In the genomic region with DNA sequence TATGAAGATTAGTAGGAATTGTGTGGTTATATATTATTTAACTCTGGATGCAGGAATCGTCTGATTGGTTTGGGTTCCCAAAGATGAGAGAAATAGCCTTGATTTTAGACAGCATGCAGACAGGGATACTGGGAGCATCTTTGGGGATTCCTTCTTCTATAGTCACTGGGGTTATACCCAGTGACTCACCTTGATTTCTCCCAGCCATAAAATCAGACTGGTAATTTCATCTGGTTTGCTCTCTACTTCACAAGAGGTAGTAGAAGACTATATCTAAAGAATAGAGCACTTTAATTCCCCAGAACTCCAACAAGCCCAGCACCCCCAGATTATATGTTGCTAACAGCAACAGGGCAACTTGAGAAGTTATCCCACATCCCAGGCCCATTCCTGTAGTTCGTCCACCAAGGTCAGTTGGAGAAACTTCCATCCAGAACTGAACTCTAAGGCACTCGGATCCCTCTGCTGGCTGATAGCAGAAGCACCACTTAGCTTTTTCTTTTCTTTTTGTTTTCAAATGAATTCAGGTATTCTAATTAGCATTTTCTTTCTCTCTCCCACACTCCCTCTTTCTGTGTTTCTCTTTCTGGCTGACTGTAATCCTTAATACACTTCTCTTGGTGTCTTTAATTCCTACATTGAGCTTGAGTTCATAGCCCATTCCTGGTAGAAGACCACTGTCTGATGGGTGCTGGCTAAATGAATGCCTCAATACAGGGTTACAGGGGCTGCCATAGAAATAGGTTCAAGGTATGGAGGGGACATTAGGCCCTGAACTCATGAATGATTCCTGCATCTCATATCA, we compare ENCODE assay signal across 8 cellular contexts. TPM values are rescaled to one million over a fixed set of nuclear protein-coding genes. Genes with fewer than 3 reads are reported as not detected.
A peak's percentile ranks its signal among the peaks of the same experiment; 100 is the strongest.
DNase-seq lines count a peak whose midpoint lies in the region; ATAC-seq and TF ChIP-seq lines count a peak whose summit lies in the region.

No MANE protein-coding gene starts in this region.

- no peaks in the 10 kb centered on the region for H3K4me1 ChIP-seq in prostate gland (replicated peaks)

- no peaks in the 10 kb centered on the region for H3K27me3 ChIP-seq in prostate gland (replicated peaks; ENCODE audit: insufficient read depth)

- H3K36me3 Mint-ChIP-seq in activated T-helper 17 cell treated with anti-CD3 and anti-CD28 coated beads, Interleukin-2, amount 50 U/mL, for 72 hours (ENCODE audit: low read depth), result peaks cover 28% of the 10 kb centered on the region

- ATAC-seq in HG02623 (IDR thresholded peaks at IDR 0.05; ENCODE audit: unreplicated experiment) (peak; percentile 40), HG03025 (IDR thresholded peaks at IDR 0.05; ENCODE audit: low FRiP score, unreplicated experiment) (no peak)
- peak; percentile 42 for ATAC-seq in activated T-helper 17 cell treated with anti-CD3 and anti-CD28 coated beads, Interleukin-2, amount 50 U/mL, for 72 hours (replicated peaks)

- DNase-seq in activated CD8-positive, alpha-beta memory T cell treated with anti-CD3 and anti-CD28 coated beads for 24 hours, result peak; percentile 74
- DNase-seq in activated CD8-positive, alpha-beta memory T cell treated with anti-CD3 and anti-CD28 coated beads, Interleukin-2, amount 50 U/mL, for 48 hours, result no peak
- DNase-seq in NCI-H510A treated with DMSO at 0.1 percent for 48 hours (lab: John Stamatoyannopoulos, UW), result peak; percentile 86
- peak; percentile 45 for DNase-seq in foreskin melanocyte
- DNase-seq in prostate gland (ENCODE audit: low spot score), result peak; percentile 26

- H3K4me1 Mint-ChIP-seq in activated T-helper 17 cell treated with anti-CD3 and anti-CD28 coated beads, Interleukin-2, amount 50 U/mL, for 72 hours, result peaks cover 53% of the 10 kb centered on the region

- intact Hi-C loops in prostate gland (cut with DNase I), result loop anchor here (5.0 kb wide), 1 partner anchor 112 kb away; no protein-coding TSS in a partner anchor

- H3K4me3 Mint-ChIP-seq in activated T-helper 17 cell treated with anti-CD3 and anti-CD28 coated beads, Interleukin-2, amount 50 U/mL, for 72 hours, result peak overlapping the region; percentile 67

- H3K9me3 ChIP-seq in prostate gland, result no peaks in the 10 kb centered on the region

- H3K27ac Mint-ChIP-seq in activated T-helper 17 cell treated with anti-CD3 and anti-CD28 coated beads, Interleukin-2, amount 50 U/mL, for 72 hours, result peak overlapping the region; percentile 55

- no peak overlapping the region for H3K4me3 ChIP-seq in prostate gland

- H3K27ac ChIP-seq in prostate gland, result no peak overlapping the region

- TF ChIP-seq CTCF in prostate gland (IDR thresholded peaks at IDR 0.05), result peak in 3 of 4 experiments; percentile 61 to 83 (median 76)

- no peak for TF ChIP-seq POLR2A in prostate gland (IDR thresholded peaks at IDR 0.05)

- no peaks in the 10 kb centered on the region for H3K9me3 Mint-ChIP-seq in activated T-helper 17 cell treated with anti-CD3 and anti-CD28 coated beads, Interleukin-2, amount 50 U/mL, for 72 hours

- WGBS in prostate gland, result 32% methylated on average over 3 of the region's 3 CpGs

- no peaks in the 10 kb centered on the region for H3K36me3 ChIP-seq in prostate gland

- no peaks in the 10 kb centered on the region for H3K27me3 Mint-ChIP-seq in activated T-helper 17 cell treated with anti-CD3 and anti-CD28 coated beads, Interleukin-2, amount 50 U/mL, for 72 hours

RNA-seq across cellular contexts. Expression of a gene that starts 20.4 kb away (rescaled TPM):
- total RNA-seq in activated T-helper 17 cell treated with anti-CD3 and anti-CD28 coated beads, Interleukin-2, amount 50 U/mL, for 72 hours, result 1 to 10 TPM; 3.1 to 3.7 TPM
- total RNA-seq in prostate gland, result 10 to 100 TPM; 19.4 to 23.5 TPM

RNA-seq across cellular contexts. Expression of a gene that starts 37.8 kb away (rescaled TPM):
- total RNA-seq in activated T-helper 17 cell treated with anti-CD3 and anti-CD28 coated beads, Interleukin-2, amount 50 U/mL, for 72 hours, result 1 to 10 TPM; 5.7 to 9.2 TPM
- total RNA-seq in prostate gland, result 10 to 100 TPM in 1 of 2 donors, 1 to 10 TPM in 1; 9.9 to 15.8 TPM

Comparison
In these comparisons a context has a peak if more than half of its experiments do, and no peak if none do; other contexts are left out.
1. RNA of a gene that starts 20.4 kb away (total RNA-seq): 19.4 to 23.5 TPM in prostate gland; 3.1 to 3.7 TPM in activated T-helper 17 cell treated with anti-CD3 and anti-CD28 coated beads, Interleukin-2, amount 50 U/mL, for 72 hours; every median in the first group is over 4 times any median in the second.